In genomic region chr5:139178948-139179347, GRCh38 we compare ENCODE assay signal across 10 cellular contexts. TPM values are rescaled to one million over a fixed set of nuclear protein-coding genes. Genes with fewer than 3 reads are reported as not detected.
DNase-seq lines count a peak whose midpoint lies in the region; ATAC-seq and TF ChIP-seq lines count a peak whose summit lies in the region.
"Had no signal": no experiment of that assay in that cellular context is flagged by ENCODE, and none has a peak within 500 bp of the region (broad histone marks: within the 10 kb centered on the region; RNA-seq: fewer than 3 reads in every experiment).

No MANE protein-coding gene starts in this region.

- H3K36me3 Mint-ChIP-seq in MCF 10A (ENCODE audit: insufficient read depth, unreplicated experiment), result peaks cover 12% of the 10 kb centered on the region

- 19% methylated on average over 1 of the region's 1 CpG; no CpG with 5 or more reads in 1 of the 2 donors for WGBS in transverse colon (ENCODE audit: low coverage in 1 of 2), 2 donors

- CTCF ChIA-PET in MCF 10A (lab: Yijun Ruan, JAX), result interaction anchor here (0.7 to 0.9 kb wide), 3 partner anchors 16 to 33 kb away, joined by 3 to 5 read pairs (median 4); no protein-coding TSS in a partner anchor

- no peaks in the 10 kb centered on the region for H3K36me3 ChIP-seq in transverse colon

- H3K4me3 Mint-ChIP-seq in MCF 10A (ENCODE audit: unreplicated experiment), result no peak overlapping the region
- H3K4me3 Mint-ChIP-seq: naive thymus-derived CD4-positive, alpha-beta T cell; stimulated activated naive CD8-positive, alpha-beta T cell treated with anti-CD3 and anti-CD28 coated beads, Interleukin-15, Interleukin-2, amounts not matched to agents 100 ng/mL and 50 ng/mL, for 24 hours had no signal

- no peaks in the 10 kb centered on the region for H3K27me3 ChIP-seq in transverse colon

- DNase-seq in DMS79 treated with DMSO at 0.1 percent for 48 hours (lab: John Stamatoyannopoulos, UW) (peak; percentile 36), DMS79 (lab: John Stamatoyannopoulos, UW) (no peak), MCF 10A (ENCODE audit: unreplicated experiment) (peak; percentile 46), left colon (peak in 1 of 2 donors; percentile 31), transverse colon (peak; percentile 26), NCI-H1048 (lab: John Stamatoyannopoulos, UW) (no peak)
- DNase-seq in activated naive CD4-positive, alpha-beta T cell (lab: John Stamatoyannopoulos, UW), result no peak
- DNase-seq: naive thymus-derived CD4-positive, alpha-beta T cell had no signal

- no peak for TF ChIP-seq POLR2A in transverse colon (IDR thresholded peaks at IDR 0.05)

- H3K9me3 ChIP-seq in transverse colon, result no peaks in the 10 kb centered on the region

- no peaks in the 10 kb centered on the region for H3K9me3 Mint-ChIP-seq in MCF 10A (ENCODE audit: unreplicated experiment)
- H3K9me3 Mint-ChIP-seq: stimulated activated naive CD8-positive, alpha-beta T cell treated with anti-CD3 and anti-CD28 coated beads, Interleukin-15, Interleukin-2, amounts not matched to agents 100 ng/mL and 50 ng/mL, for 24 hours had no signal

- TF ChIP-seq CTCF in MCF 10A (IDR thresholded peaks at IDR 0.05; ENCODE audit: unreplicated experiment) (no peak), transverse colon (IDR thresholded peaks at IDR 0.05) (no peak)

- no peak overlapping the region for H3K4me3 ChIP-seq in transverse colon

- no peaks in the 10 kb centered on the region for H3K27me3 Mint-ChIP-seq in MCF 10A (ENCODE audit: insufficient read depth, unreplicated experiment)
- H3K27me3 Mint-ChIP-seq: naive thymus-derived CD4-positive, alpha-beta T cell; stimulated activated naive CD8-positive, alpha-beta T cell treated with anti-CD3 and anti-CD28 coated beads, Interleukin-15, Interleukin-2, amounts not matched to agents 100 ng/mL and 50 ng/mL, for 24 hours had no signal

- TF ChIP-seq EP300 in transverse colon (IDR thresholded peaks at IDR 0.05; ENCODE audit: low read depth), result no peak

- intact Hi-C loops in MCF 10A (cut with micrococcal nuclease) (no loop called here), left colon (cut with DNase I, micrococcal nuclease) (no loop called here), transverse colon (cut with DNase I; ENCODE audit: low total_unique reads) (no loop called here)

- BruUV-seq in MCF 10A (replicated peaks; lab: Mats Ljungman, UMichigan), result no TSS peak

- ATAC-seq in left colon, result peak; percentile 47
- ATAC-seq in HG02973 (IDR thresholded peaks at IDR 0.05; ENCODE audit: unreplicated experiment), result no peak

- H3K4me1 Mint-ChIP-seq in MCF 10A (ENCODE audit: insufficient read depth, unreplicated experiment), result peaks cover 53% of the 10 kb centered on the region

- POLR2A ChIA-PET in MCF 10A (lab: Yijun Ruan, JAX), result interaction anchor here (0.6 to 3.2 kb wide), 19 partner anchors 10 to 714 kb away, joined by 3 to 24 read pairs (median 4); partner anchors contain the start of genes EGR1, MATR3 and SIL1

- H3K27ac ChIP-seq in transverse colon, result peak overlapping the region; percentile 34 to 72 (median 56)

- H3K27ac Mint-ChIP-seq in MCF 10A (ENCODE audit: low read depth, unreplicated experiment), result peak overlapping the region; percentile 63
- H3K27ac Mint-ChIP-seq: stimulated activated naive CD8-positive, alpha-beta T cell treated with anti-CD3 and anti-CD28 coated beads, Interleukin-15, Interleukin-2, amounts not matched to agents 100 ng/mL and 50 ng/mL, for 24 hours had no signal

- in situ Hi-C loops in transverse colon (cut with MboI; ENCODE audit: low pct_ligation_motif_present in 1 of 4, low pct_unique_long_range_greater_than_20kb in 1 of 4, low sequenced_read_pairs in 3 of 4), result no loop called here

- H3K4me1 ChIP-seq in transverse colon, result peaks cover 42 to 61% (median 47%) of the 10 kb centered on the region in 4 donors

RNA-seq across cellular contexts. Expression of gene SIL1, which starts 19.2 kb away (rescaled TPM):
- total RNA-seq in MCF 10A (2022), result 114 and 175 TPM in 2 replicates
- total RNA-seq in left colon, result 10 to 100 TPM; 29.9 to 33.0 TPM
- 10 to 100 TPM; 11.1 to 38.1 (median 29.0) TPM for total RNA-seq in transverse colon

Comparison
In these comparisons a context has a peak if more than half of its experiments do, and no peak if none do; other contexts are left out.
1. DNase-seq: peak in DMS79 treated with DMSO at 0.1 percent for 48 hours (single experiment), MCF 10A (single experiment) and transverse colon (single experiment); none in DMS79 (single experiment), NCI-H1048 (single experiment) and activated naive CD4-positive, alpha-beta T cell (0 of 4).